11 cellular contexts compared by ENCODE assay signal in the genomic region with DNA sequence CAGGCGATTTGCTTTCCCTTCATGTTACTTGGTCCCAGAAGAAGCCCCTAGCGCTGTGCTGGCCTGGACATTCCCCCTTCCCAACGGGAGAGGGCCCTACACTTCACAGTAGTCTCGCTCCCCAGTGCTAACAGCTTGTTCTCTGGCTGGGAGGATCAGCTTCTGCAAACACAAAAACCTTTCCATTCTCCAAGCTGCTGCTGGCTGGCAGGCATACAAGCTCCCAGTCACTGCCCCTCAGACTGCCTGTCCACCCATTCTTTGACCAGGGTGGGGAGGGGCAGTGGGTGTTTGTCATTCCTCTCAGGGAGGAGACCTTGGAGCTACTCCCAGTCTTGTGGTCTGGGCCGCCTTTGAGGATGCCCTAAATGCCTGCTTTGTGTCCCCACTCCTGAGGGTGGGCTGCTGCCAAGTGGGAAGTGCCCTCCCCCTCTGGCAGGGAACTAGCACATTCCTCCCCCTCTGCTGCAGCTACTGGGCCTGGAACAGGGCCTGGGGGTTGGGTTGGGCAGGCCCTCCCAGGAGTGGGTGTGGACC. TPM values are rescaled to one million over a fixed set of nuclear protein-coding genes. Genes with fewer than 3 reads are reported as not detected.
DNase-seq lines count a peak whose midpoint lies in the region; ATAC-seq lines count a peak whose summit lies in the region.
"Had no signal": no experiment of that assay in that cellular context is flagged by ENCODE, and none has a peak within 500 bp of the region (broad histone marks: within the 10 kb centered on the region; RNA-seq: fewer than 3 reads in every experiment).

No MANE protein-coding gene starts in this region.

- DNase-seq in COLO829 (ENCODE audit: low spot score) (peak; percentile 92), RPMI7951 (ENCODE audit: low read depth) (peak; percentile 71), fibroblast of the conjunctiva (ENCODE audit: low read depth) (peak; percentile 52), nucleus accumbens (lab: John Stamatoyannopoulos, UW) (peak; percentile 60 to 100 (median 97)), cerebellar nuclear complex (lab: John Stamatoyannopoulos, UW) (no peak), GM19238 (ENCODE audit: insufficient read length, low spot score) (no peak)
- DNase-seq: activated CD4-positive, alpha-beta T cell treated with anti-CD3 and anti-CD28 coated beads, Interleukin-2, amount 50 U/mL, for 4 hours; DND-41; NCI-H1105 had no signal

- no peak for ATAC-seq in GM21390 (IDR thresholded peaks at IDR 0.05; ENCODE audit: unreplicated experiment)
- no peak for ATAC-seq in GM21576 (IDR thresholded peaks at IDR 0.05; ENCODE audit: unreplicated experiment)

RNA-seq across cellular contexts. Expression of a gene that starts 20.8 kb away (rescaled TPM):
- total RNA-seq in RPMI7951 (2014; rRNA removed; shearing (Covaris generic)): 0.29 and 0.48 TPM in 2 replicates

RNA-seq across cellular contexts. Expression of a gene that starts 43.4 kb away (rescaled TPM):
- total RNA-seq in RPMI7951 (2014; rRNA removed; shearing (Covaris generic)): not detected in 2 replicates

RNA-seq across cellular contexts. Expression of a gene that starts 43.6 kb away (rescaled TPM):
- 10.7 and 11.2 TPM in 2 replicates for total RNA-seq in RPMI7951 (2014; rRNA removed; shearing (Covaris generic))

Comparison
In these comparisons a context has a peak if more than half of its experiments do, and no peak if none do; other contexts are left out.
1. DNase-seq: peak in COLO829 (single experiment), RPMI7951 (single experiment), fibroblast of the conjunctiva (single experiment) and nucleus accumbens (56 of 56); none in cerebellar nuclear complex (0 of 2) and GM19238 (single experiment).